30 cellular contexts compared by ENCODE assay signal in the genomic region with DNA sequence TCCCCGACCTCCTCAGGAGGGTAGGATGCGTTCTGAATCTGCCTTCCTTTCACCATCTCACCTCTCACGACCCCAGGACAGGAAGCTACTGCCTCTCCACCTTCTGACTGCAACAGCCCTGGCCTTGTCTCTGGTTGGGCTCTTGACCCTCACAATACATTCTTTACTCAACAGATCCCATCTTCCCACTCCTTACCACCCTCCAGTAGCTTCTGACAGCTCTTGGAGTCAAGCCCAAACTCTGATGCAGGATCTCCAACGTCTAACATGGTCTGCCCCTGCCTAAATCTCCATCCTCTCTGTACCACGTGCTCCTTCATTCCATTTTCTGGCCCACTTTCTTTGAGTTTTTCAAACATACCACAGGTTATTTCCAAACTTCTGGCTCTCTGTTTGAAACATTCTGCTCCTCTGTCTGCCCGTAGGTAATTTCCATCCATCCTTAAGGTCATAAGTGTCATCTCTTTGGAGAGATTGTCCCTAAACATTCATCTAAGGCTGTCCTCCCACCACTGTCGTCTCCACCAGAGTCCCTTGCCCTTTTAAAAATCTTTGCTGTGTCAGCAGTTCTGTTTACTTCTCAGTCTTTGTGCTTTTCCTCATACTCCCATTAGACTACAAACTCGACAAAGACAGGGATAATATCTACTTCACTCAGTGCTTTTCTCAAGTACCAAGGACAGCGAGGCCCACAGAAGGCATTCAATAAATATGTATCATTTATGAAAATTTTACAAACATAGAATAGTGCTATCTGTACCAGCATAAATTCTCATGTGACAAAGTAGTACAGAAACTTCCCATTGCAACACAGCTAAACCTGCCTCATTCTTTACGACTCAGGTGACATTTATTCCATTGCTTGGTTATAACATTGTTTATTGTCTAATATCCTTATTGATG.
"Had no signal": no experiment of that assay in that cellular context is flagged by ENCODE, and none has a peak within 500 bp of the region (broad histone marks: within the 10 kb centered on the region; RNA-seq: fewer than 3 reads in every experiment).

No MANE protein-coding gene starts in this region.

- H3K27ac ChIP-seq: brain microvascular endothelial cell, gastroesophageal sphincter, right atrium auricular region, thoracic aorta, upper lobe of left lung, WERI-Rb-1 had no signal

- DNase-seq: activated CD4-positive, alpha-beta T cell treated with anti-CD3 and anti-CD28 coated beads for 48 hours; activated CD4-positive, alpha-beta T cell treated with anti-CD3 and anti-CD28 coated beads, Interleukin-2, amount 50 U/mL, for 48 hours; activated CD8-positive, alpha-beta memory T cell treated with anti-CD3 and anti-CD28 coated beads for 24 hours; activated CD8-positive, alpha-beta memory T cell treated with anti-CD3 and anti-CD28 coated beads, Interleukin-2, amount 50 U/mL, for 4 hours; activated gamma-delta T cell; activated naive CD4-positive, alpha-beta T cell treated with anti-CD3 and anti-CD28 coated beads, Interleukin-2, amount 10 ng/mL, durations not matched to agents 7 days and 5 days; activated naive CD8-positive, alpha-beta T cell treated with anti-CD3 and anti-CD28 coated beads, Interleukin-2, amount 10 ng/mL, durations not matched to agents 7 days and 5 days; activated T-cell treated with anti-CD3 and anti-CD28 coated beads, Interleukin-2, amount 50 U/mL, for 1 hour; brain microvascular endothelial cell; cortex of kidney; head of caudate nucleus; hippocampal formation; left colon; midbrain; naive thymus-derived CD8-positive, alpha-beta T cell; stimulated activated CD4-positive, alpha-beta T cell treated with anti-CD3 and anti-CD28 coated beads, Interleukin-2, amount 100 ng/mL, for 48 hours; stimulated activated naive CD4-positive, alpha-beta T cell treated with Interleukin-2 at 50 U/mL for 16 hours; T-helper 17 cell; T1000; WERI-Rb-1 had no signal

- H3K9me3 ChIP-seq: thoracic aorta had no signal

- H3K4me3 Mint-ChIP-seq: activated naive CD4-positive, alpha-beta T cell treated with anti-CD3 and anti-CD28 coated beads, Interleukin-2, amount 10 ng/mL, durations not matched to agents 7 days and 5 days; activated naive CD8-positive, alpha-beta T cell treated with anti-CD3 and anti-CD28 coated beads, Interleukin-2, amount 10 ng/mL, durations not matched to agents 7 days and 5 days; activated T-helper 1 cell treated with anti-CD3 and anti-CD28 coated beads, Interleukin-12 subunit alpha, Interleukin-12 subunit beta, Interleukin-2, Interleukin-4 antibody, amounts not matched to agents 30 ng/mL and 10 ng/mL and 1 ng/mL, durations not matched to agents 14 hours and 24 hours and 36 hours; naive thymus-derived CD8-positive, alpha-beta T cell; neural crest cell; T-helper 17 cell had no signal

- H3K27ac Mint-ChIP-seq: activated naive CD4-positive, alpha-beta T cell treated with anti-CD3 and anti-CD28 coated beads, Interleukin-2, amount 10 ng/mL, durations not matched to agents 7 days and 5 days; activated naive CD8-positive, alpha-beta T cell treated with anti-CD3 and anti-CD28 coated beads, Interleukin-2, amount 10 ng/mL, durations not matched to agents 7 days and 5 days; activated T-helper 1 cell treated with anti-CD3 and anti-CD28 coated beads, Interleukin-12 subunit alpha, Interleukin-12 subunit beta, Interleukin-2, Interleukin-4 antibody, amounts not matched to agents 30 ng/mL and 10 ng/mL and 1 ng/mL, durations not matched to agents 14 hours and 24 hours and 36 hours; naive thymus-derived CD8-positive, alpha-beta T cell; T-helper 17 cell had no signal

- H3K36me3 Mint-ChIP-seq: activated naive CD4-positive, alpha-beta T cell treated with anti-CD3 and anti-CD28 coated beads, Interleukin-2, amount 10 ng/mL, durations not matched to agents 7 days and 5 days; activated naive CD8-positive, alpha-beta T cell treated with anti-CD3 and anti-CD28 coated beads, Interleukin-2, amount 10 ng/mL, durations not matched to agents 7 days and 5 days had no signal

- FAIRE-seq: astrocyte, endothelial cell of umbilical vein, keratinocyte had no signal

- H3K4me1 Mint-ChIP-seq: activated naive CD4-positive, alpha-beta T cell treated with anti-CD3 and anti-CD28 coated beads, Interleukin-2, amount 10 ng/mL, durations not matched to agents 7 days and 5 days; activated naive CD8-positive, alpha-beta T cell treated with anti-CD3 and anti-CD28 coated beads, Interleukin-2, amount 10 ng/mL, durations not matched to agents 7 days and 5 days; T-helper 17 cell had no signal

- H3K4me1 ChIP-seq: gastroesophageal sphincter, right atrium auricular region, upper lobe of left lung had no signal

- H3K36me3 ChIP-seq: brain microvascular endothelial cell, gastroesophageal sphincter, right atrium auricular region, thoracic aorta, upper lobe of left lung, WERI-Rb-1 had no signal

- H3K27me3 ChIP-seq: brain microvascular endothelial cell, gastroesophageal sphincter, right atrium auricular region, upper lobe of left lung had no signal

- H3K4me3 ChIP-seq: gastroesophageal sphincter, right atrium auricular region, thoracic aorta, upper lobe of left lung had no signal

- ATAC-seq: activated CD4-positive, CD25-positive, alpha-beta regulatory T cell treated with anti-CD3 and anti-CD28 coated beads, Interleukin-2, amount 50 U/mL, for 24 hours; gastroesophageal sphincter; left colon; naive thymus-derived CD8-positive, alpha-beta T cell; T-helper 17 cell had no signal
